In the genomic region with DNA sequence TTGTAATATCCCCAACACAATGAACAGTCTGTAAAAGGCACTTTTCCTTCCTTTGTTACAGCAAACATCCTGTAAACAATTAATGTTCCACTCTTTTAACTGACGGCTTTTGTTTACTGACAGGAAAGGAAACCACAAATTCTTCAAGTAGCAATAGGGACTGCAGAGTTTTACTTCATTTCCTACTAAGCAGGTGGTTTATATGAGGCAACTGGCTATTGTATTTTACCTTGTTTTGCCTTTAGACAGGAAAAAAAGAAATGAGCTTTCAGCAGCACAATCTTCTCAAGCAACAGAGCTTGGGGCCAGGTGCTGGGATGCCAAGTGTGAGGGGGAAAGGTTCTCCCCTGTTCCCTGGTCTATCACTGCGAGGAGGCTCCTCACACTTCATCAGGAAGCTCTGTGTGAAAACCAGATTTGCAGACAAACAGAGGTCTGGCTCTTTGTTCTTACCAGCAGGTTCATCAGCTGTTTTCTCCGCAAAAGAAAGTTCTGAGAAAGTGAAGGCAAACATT, we compare ENCODE assay signal across 10 cellular contexts. TPM values are rescaled to one million over a fixed set of nuclear protein-coding genes. Genes with fewer than 3 reads are reported as not detected.
DNase-seq lines count a peak whose midpoint lies in the region; ATAC-seq and TF ChIP-seq lines count a peak whose summit lies in the region.
"Had no signal": no experiment of that assay in that cellular context is flagged by ENCODE, and none has a peak within 500 bp of the region (broad histone marks: within the 10 kb centered on the region; RNA-seq: fewer than 3 reads in every experiment).

No MANE protein-coding gene starts in this region.

- peaks cover 18% of the 10 kb centered on the region for H3K9me3 Mint-ChIP-seq in activated T-helper 1 cell treated with anti-CD3 and anti-CD28 coated beads, Interleukin-12 subunit alpha, Interleukin-12 subunit beta, Interleukin-2, Interleukin-4 antibody, amounts not matched to agents 30 ng/mL and 10 ng/mL and 1 ng/mL, durations not matched to agents 14 hours and 24 hours and 36 hours

- TF ChIP-seq CTCF in parathyroid adenoma (IDR thresholded peaks at IDR 0.05) = no peak
- TF ChIP-seq CTCF in lower leg skin (IDR thresholded peaks at IDR 0.05) = no peak

- peak overlapping the region; percentile 57 for H3K27ac ChIP-seq in parathyroid adenoma

- H3K36me3 Mint-ChIP-seq in activated T-helper 1 cell treated with anti-CD3 and anti-CD28 coated beads, Interleukin-12 subunit alpha, Interleukin-12 subunit beta, Interleukin-2, Interleukin-4 antibody, amounts not matched to agents 30 ng/mL and 10 ng/mL and 1 ng/mL, durations not matched to agents 14 hours and 24 hours and 36 hours (ENCODE audit: low read depth) = peaks cover 13% of the 10 kb centered on the region

- H3K36me3 ChIP-seq in parathyroid adenoma (ENCODE audit: control insufficient read depth, insufficient read depth, low read length) = no peaks in the 10 kb centered on the region

- DNase-seq in NCI-H1105 treated with DMSO at 0.1 percent for 48 hours (lab: John Stamatoyannopoulos, UW) (peak; percentile 11), NCI-H1105 (lab: John Stamatoyannopoulos, UW) (no peak), 8988T (no peak), lower leg skin (ENCODE audit: low spot score in 2 of 2) (no peak), cortex of kidney (lab: John Stamatoyannopoulos, UW) (no peak)
- peak; percentile 23 for DNase-seq in activated T-helper 1 cell treated with anti-CD3 and anti-CD28 coated beads, Interleukin-12 subunit alpha, Interleukin-12 subunit beta, Interleukin-2, Interleukin-4 antibody, amounts not matched to agents 30 ng/mL and 10 ng/mL and 1 ng/mL, durations not matched to agents 14 hours and 24 hours and 36 hours (ENCODE audit: low spot score)
- DNase-seq: stimulated activated CD4-positive, alpha-beta T cell treated with anti-CD3 and anti-CD28 coated beads, Interleukin-4, amount 100 ng/mL, for 1 hour; SW 1271 had no signal

- peaks cover 62% of the 10 kb centered on the region for H3K4me1 Mint-ChIP-seq in activated T-helper 1 cell treated with anti-CD3 and anti-CD28 coated beads, Interleukin-12 subunit alpha, Interleukin-12 subunit beta, Interleukin-2, Interleukin-4 antibody, amounts not matched to agents 30 ng/mL and 10 ng/mL and 1 ng/mL, durations not matched to agents 14 hours and 24 hours and 36 hours (ENCODE audit: low read depth)

- no peaks in the 10 kb centered on the region for H3K9me3 ChIP-seq in parathyroid adenoma (ENCODE audit: control insufficient read depth, low read length)

- H3K27ac Mint-ChIP-seq in activated T-helper 1 cell treated with anti-CD3 and anti-CD28 coated beads, Interleukin-12 subunit alpha, Interleukin-12 subunit beta, Interleukin-2, Interleukin-4 antibody, amounts not matched to agents 30 ng/mL and 10 ng/mL and 1 ng/mL, durations not matched to agents 14 hours and 24 hours and 36 hours = peak overlapping the region; percentile 79

- no peak overlapping the region for H3K9ac ChIP-seq in parathyroid adenoma

- no peak overlapping the region for H3K4me2 ChIP-seq in parathyroid adenoma (ENCODE audit: low read length)

- H3K27me3 Mint-ChIP-seq in activated T-helper 1 cell treated with anti-CD3 and anti-CD28 coated beads, Interleukin-12 subunit alpha, Interleukin-12 subunit beta, Interleukin-2, Interleukin-4 antibody, amounts not matched to agents 30 ng/mL and 10 ng/mL and 1 ng/mL, durations not matched to agents 14 hours and 24 hours and 36 hours (ENCODE audit: insufficient read depth) = no peaks in the 10 kb centered on the region

- no peaks in the 10 kb centered on the region for H3K4me1 ChIP-seq in parathyroid adenoma

- no peak for TF ChIP-seq POLR2A in lower leg skin (IDR thresholded peaks at IDR 0.05)

- ATAC-seq in HG03066 (IDR thresholded peaks at IDR 0.05; ENCODE audit: low read depth, unreplicated experiment) = peak; percentile 68

- 68 to 74% methylated on average over 3 of the region's 3 CpGs for WGBS in lower leg skin, 2 donors

- no peaks in the 10 kb centered on the region for H3K27me3 ChIP-seq in parathyroid adenoma (ENCODE audit: control insufficient read depth, insufficient read depth, low read length)

- H3K4me3 ChIP-seq in parathyroid adenoma (ENCODE audit: low read depth, low read length) (no peak overlapping the region), lower leg skin (ENCODE audit: low read depth, poor library complexity, severe bottlenecking) (no peak overlapping the region)

- no peak overlapping the region for H2AFZ ChIP-seq in parathyroid adenoma

- intact Hi-C loops in activated T-helper 1 cell treated with anti-CD3 and anti-CD28 coated beads, Interleukin-12 subunit alpha, Interleukin-12 subunit beta, Interleukin-2, Interleukin-4 antibody, amounts not matched to agents 30 ng/mL and 10 ng/mL and 1 ng/mL, durations not matched to agents 14 hours and 24 hours and 36 hours (cut with micrococcal nuclease) = loop anchor here (1.0 to 5.0 kb wide), 4 partner anchors 9 to 51 kb away; no protein-coding TSS in a partner anchor
- intact Hi-C loops in lower leg skin (cut with DNase I; ENCODE audit: low total_unique reads) = no loop called here

- peak overlapping the region; percentile 64 for H3K4me3 Mint-ChIP-seq in activated T-helper 1 cell treated with anti-CD3 and anti-CD28 coated beads, Interleukin-12 subunit alpha, Interleukin-12 subunit beta, Interleukin-2, Interleukin-4 antibody, amounts not matched to agents 30 ng/mL and 10 ng/mL and 1 ng/mL, durations not matched to agents 14 hours and 24 hours and 36 hours

- no peaks in the 10 kb centered on the region for H3K79me2 ChIP-seq in parathyroid adenoma

RNA-seq across cellular contexts. Expression of a gene that starts 51.2 kb away (rescaled TPM):
- 2.3 and 2.6 TPM in 2 replicates for total RNA-seq in activated T-helper 1 cell treated with anti-CD3 and anti-CD28 coated beads, Interleukin-12 subunit alpha, Interleukin-12 subunit beta, Interleukin-2, Interleukin-4 antibody, amounts not matched to agents 30 ng/mL and 10 ng/mL and 1 ng/mL, durations not matched to agents 14 hours and 24 hours and 36 hours
- total RNA-seq in lower leg skin = 10 to 100 TPM in 3 of 4 donors, 1 to 10 TPM in 1; 8.9 to 22.6 (median 16.6) TPM

Comparison
In these comparisons a context has a peak if more than half of its experiments do, and no peak if none do; other contexts are left out.
1. DNase-seq: peak in NCI-H1105 treated with DMSO at 0.1 percent for 48 hours (single experiment) and activated T-helper 1 cell treated with anti-CD3 and anti-CD28 coated beads, Interleukin-12 subunit alpha, Interleukin-12 subunit beta, Interleukin-2, Interleukin-4 antibody, amounts not matched to agents 30 ng/mL and 10 ng/mL and 1 ng/mL, durations not matched to agents 14 hours and 24 hours and 36 hours (single experiment); none in NCI-H1105 (single experiment), 8988T (single experiment), lower leg skin (0 of 2) and cortex of kidney (single experiment).